7 cellular contexts compared by ENCODE assay signal in the genomic region with DNA sequence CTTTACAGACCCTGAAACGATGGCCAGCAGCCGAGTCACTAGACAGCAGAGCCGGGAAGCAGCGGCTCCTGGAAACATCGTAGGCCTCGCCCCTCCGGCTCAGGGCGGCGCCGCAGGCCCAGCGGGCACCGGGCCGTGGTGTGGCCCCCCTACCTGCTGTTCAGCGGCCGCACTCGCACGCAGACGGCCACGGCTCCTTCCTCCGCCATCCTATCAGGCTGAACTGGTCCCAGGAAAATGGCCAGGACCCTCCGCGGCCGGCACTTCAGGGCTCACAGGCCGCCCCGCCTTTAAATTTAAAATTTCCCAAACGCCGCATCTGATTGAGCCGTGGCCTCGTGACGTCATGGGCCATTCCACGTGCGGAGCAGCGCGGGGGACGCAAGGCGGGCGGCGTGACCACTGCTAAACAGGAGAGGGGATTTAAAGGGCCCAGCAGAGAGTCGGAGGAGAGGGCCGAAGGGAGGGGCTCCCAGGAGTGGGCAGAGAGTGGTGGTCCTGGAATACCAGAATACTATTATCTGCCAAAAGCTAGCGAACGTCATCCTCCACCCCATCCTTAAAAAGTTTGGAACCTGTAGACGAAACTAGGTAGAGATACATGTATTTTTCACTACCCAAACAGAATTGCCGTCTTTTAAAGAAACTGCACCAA. TPM values are rescaled to one million over a fixed set of nuclear protein-coding genes. Genes with fewer than 3 reads are reported as not detected.
DNase-seq lines count a peak whose midpoint lies in the region; ATAC-seq and TF ChIP-seq lines count a peak whose summit lies in the region.

A gene with protein sequence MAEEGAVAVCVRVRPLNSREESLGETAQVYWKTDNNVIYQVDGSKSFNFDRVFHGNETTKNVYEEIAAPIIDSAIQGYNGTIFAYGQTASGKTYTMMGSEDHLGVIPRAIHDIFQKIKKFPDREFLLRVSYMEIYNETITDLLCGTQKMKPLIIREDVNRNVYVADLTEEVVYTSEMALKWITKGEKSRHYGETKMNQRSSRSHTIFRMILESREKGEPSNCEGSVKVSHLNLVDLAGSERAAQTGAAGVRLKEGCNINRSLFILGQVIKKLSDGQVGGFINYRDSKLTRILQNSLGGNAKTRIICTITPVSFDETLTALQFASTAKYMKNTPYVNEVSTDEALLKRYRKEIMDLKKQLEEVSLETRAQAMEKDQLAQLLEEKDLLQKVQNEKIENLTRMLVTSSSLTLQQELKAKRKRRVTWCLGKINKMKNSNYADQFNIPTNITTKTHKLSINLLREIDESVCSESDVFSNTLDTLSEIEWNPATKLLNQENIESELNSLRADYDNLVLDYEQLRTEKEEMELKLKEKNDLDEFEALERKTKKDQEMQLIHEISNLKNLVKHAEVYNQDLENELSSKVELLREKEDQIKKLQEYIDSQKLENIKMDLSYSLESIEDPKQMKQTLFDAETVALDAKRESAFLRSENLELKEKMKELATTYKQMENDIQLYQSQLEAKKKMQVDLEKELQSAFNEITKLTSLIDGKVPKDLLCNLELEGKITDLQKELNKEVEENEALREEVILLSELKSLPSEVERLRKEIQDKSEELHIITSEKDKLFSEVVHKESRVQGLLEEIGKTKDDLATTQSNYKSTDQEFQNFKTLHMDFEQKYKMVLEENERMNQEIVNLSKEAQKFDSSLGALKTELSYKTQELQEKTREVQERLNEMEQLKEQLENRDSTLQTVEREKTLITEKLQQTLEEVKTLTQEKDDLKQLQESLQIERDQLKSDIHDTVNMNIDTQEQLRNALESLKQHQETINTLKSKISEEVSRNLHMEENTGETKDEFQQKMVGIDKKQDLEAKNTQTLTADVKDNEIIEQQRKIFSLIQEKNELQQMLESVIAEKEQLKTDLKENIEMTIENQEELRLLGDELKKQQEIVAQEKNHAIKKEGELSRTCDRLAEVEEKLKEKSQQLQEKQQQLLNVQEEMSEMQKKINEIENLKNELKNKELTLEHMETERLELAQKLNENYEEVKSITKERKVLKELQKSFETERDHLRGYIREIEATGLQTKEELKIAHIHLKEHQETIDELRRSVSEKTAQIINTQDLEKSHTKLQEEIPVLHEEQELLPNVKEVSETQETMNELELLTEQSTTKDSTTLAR (N-terminal part only) (minus strand): TSS at position 233 of the 655 bp plus-strand sequence. CDS start 24 bp downstream, at position 209.

- DNase-seq in NCI-H1930 (lab: John Stamatoyannopoulos, UW) (peak; percentile 67 to 79), T1000 (lab: John Stamatoyannopoulos, UW) (peak; percentile 81), astrocyte of the spinal cord (ENCODE audit: low read depth, low spot score) (peak; percentile 93), iPS DF 4.7 (ENCODE audit: extremely low read depth, low spot score) (peak; percentile 66), sigmoid colon (peak; percentile 90)

- peaks cover 0 to 5% (median 4%) of the 10 kb centered on the region in 4 donors for H3K4me1 ChIP-seq in sigmoid colon

- no peak for TF ChIP-seq POLR2A in sigmoid colon (IDR thresholded peaks at IDR 0.05)

- peak within 1 kb of the TSS; percentile 62 for H3K4me3 ChIP-seq in astrocyte of the spinal cord (ENCODE audit: low read depth, low read length)
- peak within 1 kb of the TSS; percentile 50 to 76 (median 64) for H3K4me3 ChIP-seq in sigmoid colon

- TF ChIP-seq EP300 in sigmoid colon (IDR thresholded peaks at IDR 0.05) = no peak

- WGBS in sigmoid colon, 2 donors = 0% methylated on average over 44 of the region's 44 CpGs

- H3K36me3 ChIP-seq in sigmoid colon = no peaks in the 10 kb centered on the region

- H3K9me3 ChIP-seq in sigmoid colon = no peaks in the 10 kb centered on the region

- H3K27ac ChIP-seq in sigmoid colon = peak within 1 kb of the TSS; percentile 67 to 75 (median 70)

- peak; percentile 95 for ATAC-seq in GM18511 (IDR thresholded peaks at IDR 0.05; ENCODE audit: unreplicated experiment)
- peak; percentile 93 for ATAC-seq in HG02973 (IDR thresholded peaks at IDR 0.05; ENCODE audit: unreplicated experiment)

- TF ChIP-seq CTCF in astrocyte of the spinal cord (IDR thresholded peaks at IDR 0.05; ENCODE audit: low read depth, low read length) (no peak), sigmoid colon (IDR thresholded peaks at IDR 0.05) (no peak)

- intact Hi-C loops in sigmoid colon (cut with DNase I) = loop anchor here (2.0 kb wide), 1 partner anchor 329 kb away; a partner anchor contains a TSS

- no peaks in the 10 kb centered on the region for H3K27me3 ChIP-seq in sigmoid colon

- in situ Hi-C loops in astrocyte of the spinal cord (cut with HindIII; ENCODE audit: low sequenced_read_pairs) = no loop called here

RNA-seq across cellular contexts. Expression of the gene that starts here (rescaled TPM):
- total RNA-seq in sigmoid colon = 1 to 10 TPM in 3 of 4 donors, under 1 TPM in 1; 0.49 to 1.4 (median 1.1) TPM
- 1 to 10 TPM in 1 of 3 donors, under 1 TPM in 2; 0.46 to 5.2 (median 0.60) TPM for polyA plus RNA-seq in sigmoid colon

Comparison
In these comparisons a context has a peak if more than half of its experiments do, and no peak if none do; other contexts are left out.
1. Peak in every context shown above with its lines: DNase-seq, ATAC-seq, H3K4me3 ChIP-seq and H3K27ac ChIP-seq.